8 cellular contexts compared by ENCODE assay signal in genomic region chr1:180953291-180953747, GRCh38. TPM values are rescaled to one million over a fixed set of nuclear protein-coding genes. Genes with fewer than 3 reads are reported as not detected.
DNase-seq lines count a peak whose midpoint lies in the region; ATAC-seq, FAIRE-seq and TF ChIP-seq lines count a peak whose summit lies in the region.

No MANE protein-coding gene starts in this region.

- no peak for TF ChIP-seq POLR2A in endothelial cell of umbilical vein (IDR thresholded peaks at IDR 0.05; ENCODE audit: low read depth, low read length)
- TF ChIP-seq POLR2A in sigmoid colon (IDR thresholded peaks at IDR 0.05) = no peak

- dilution Hi-C loops in endothelial cell of umbilical vein (cut with MboI; ENCODE audit: extremely low pct_ligation_motif_present, low sequenced_read_pairs) = no loop called here

- H3K4me1 ChIP-seq in endothelial cell of umbilical vein (ENCODE audit: control insufficient read depth, extremely low read depth, insufficient read depth, low read length) = peaks cover 6% of the 10 kb centered on the region
- peaks cover 0 to 21% (median 14%) of the 10 kb centered on the region in 4 donors for H3K4me1 ChIP-seq in sigmoid colon

- H3K4me2 ChIP-seq in endothelial cell of umbilical vein (ENCODE audit: insufficient read depth, low read length) = peak overlapping the region; percentile 78

- ATAC-seq in activated CD4-positive, CD25-positive, alpha-beta regulatory T cell treated with anti-CD3 and anti-CD28 coated beads, Interleukin-2, amount 50 U/mL, for 24 hours = no peak

- H2AFZ ChIP-seq in endothelial cell of umbilical vein (ENCODE audit: low read depth, low read length) = no peak overlapping the region

- peak overlapping the region; percentile 47 for H3K9ac ChIP-seq in endothelial cell of umbilical vein (replicated peaks; ENCODE audit: extremely low read depth, insufficient read depth, low read length)

- no TSS peak for BruUV-seq in endothelial cell of umbilical vein (replicated peaks; lab: Mats Ljungman, UMichigan)

- peak; percentile 58 for DNase-seq in GM10266 (ENCODE audit: extremely low spot score)
- DNase-seq in H7 = peak; percentile 46
- peak; percentile 66 for DNase-seq in NCI-H526 treated with DMSO at 0.1 percent for 48 hours (lab: John Stamatoyannopoulos, UW)
- DNase-seq in endothelial cell of umbilical vein (ENCODE audit: low read depth, low spot score) = no peak
- DNase-seq in sigmoid colon = peak; percentile 71
- DNase-seq in islet precursor cell = no peak
- no peak for DNase-seq in NCI-H774 (lab: John Stamatoyannopoulos, UW)

- no peaks in the 10 kb centered on the region for H4K20me1 ChIP-seq in endothelial cell of umbilical vein (replicated peaks; ENCODE audit: control insufficient read depth, extremely low read depth, insufficient read depth, low read length)

- peaks cover 4% of the 10 kb centered on the region for H3K36me3 ChIP-seq in H7 (replicated peaks; ENCODE audit: control insufficient read depth, insufficient read depth, low read length)
- H3K36me3 ChIP-seq in endothelial cell of umbilical vein (ENCODE audit: control insufficient read depth in 2 of 2, extremely low read depth in 1 of 2, insufficient read depth in 2 of 2, low read length in 2 of 2) = peaks cover 0 to 6% of the 10 kb centered on the region in 2 experiments
- H3K36me3 ChIP-seq in sigmoid colon = peaks cover 0 to 21% (median 4%) of the 10 kb centered on the region in 4 donors

- TF ChIP-seq CTCF in GM10266 (IDR thresholded peaks at IDR 0.05; ENCODE audit: control insufficient read depth, insufficient read depth, low read depth, missing control alignments) (no peak), endothelial cell of umbilical vein (IDR thresholded peaks at IDR 0.05; ENCODE audit: extremely low read depth in 1 of 2, insufficient read depth in 1 of 2, low read depth in 1 of 2, low read length in 2 of 2) (no peak), sigmoid colon (IDR thresholded peaks at IDR 0.05) (no peak)

- H3K4me3 ChIP-seq in H7 (ENCODE audit: insufficient read depth, low read depth, low read length) (no peak overlapping the region), endothelial cell of umbilical vein (replicated peaks in 1 of 3; ENCODE audit: insufficient read depth in 1 of 3, low read depth in 1 of 3, low read length in 3 of 3) (no peak overlapping the region), sigmoid colon (peak overlapping the region; percentile 48 to 65 (median 56))

- H3K9me1 ChIP-seq in endothelial cell of umbilical vein (replicated peaks; ENCODE audit: control insufficient read depth, extremely low read depth, insufficient read depth, low read length) = no peaks in the 10 kb centered on the region

- H3K27ac ChIP-seq in endothelial cell of umbilical vein (ENCODE audit: insufficient read depth, low read depth, low read length) (no peak overlapping the region), sigmoid colon (peak overlapping the region in 3 of 4 donors; percentile 54 to 78 (median 76))

- WGBS in sigmoid colon, 2 donors = 23 to 42% methylated on average over 16 of the region's 16 CpGs

- H3K27me3 ChIP-seq in H7 (ENCODE audit: control insufficient read depth, insufficient read depth, low read length) = no peaks in the 10 kb centered on the region; the same call in 1 of the 2 replicates
- no peaks in the 10 kb centered on the region for H3K27me3 ChIP-seq in endothelial cell of umbilical vein (ENCODE audit: control insufficient read depth in 2 of 2, insufficient read depth in 2 of 2, low read length in 2 of 2)
- no peaks in the 10 kb centered on the region for H3K27me3 ChIP-seq in sigmoid colon

- CTCF ChIA-PET in endothelial cell of umbilical vein (lab: Charles Lee) = interaction anchor here (2.4 kb wide), 1 partner anchor 8 kb away, joined by 8 read pairs; no protein-coding TSS in a partner anchor

- FAIRE-seq in endothelial cell of umbilical vein (lab: Jason Lieb, UNC) = no peak

- no peaks in the 10 kb centered on the region for H3K79me2 ChIP-seq in endothelial cell of umbilical vein (ENCODE audit: control insufficient read depth, insufficient read depth, low read length)

- intact Hi-C loops in endothelial cell of umbilical vein (cut with micrococcal nuclease) (loop anchor here (5.0 kb wide), 1 partner anchor 189 kb away; no protein-coding TSS in a partner anchor), sigmoid colon (cut with DNase I) (loop anchor here (5.0 kb wide), 2 partner anchors 41 to 189 kb away; partner anchors contain the start of gene KIAA1614)

- H3K9me3 ChIP-seq in endothelial cell of umbilical vein (replicated peaks; ENCODE audit: control insufficient read depth, insufficient read depth, low read length) (no peaks in the 10 kb centered on the region), sigmoid colon (no peaks in the 10 kb centered on the region)

- POLR2A ChIA-PET in endothelial cell of umbilical vein (lab: Charles Lee) = no interaction called here

- TF ChIP-seq EP300 in sigmoid colon (IDR thresholded peaks at IDR 0.05) = no peak

TF ChIP-seq in endothelial cell of umbilical vein, 7 proteins besides CTCF, POLR2A, EP300 and RAD21:
- TF ChIP-seq FOS (IDR thresholded peaks at IDR 0.05; ENCODE audit: borderline replicate concordance, insufficient read depth, low read length) (no peak), POLR2AphosphoS5 (IDR thresholded peaks at IDR 0.05; ENCODE audit: insufficient read depth, low read depth, low read length) (no peak), EZH2 (IDR thresholded peaks at IDR 0.05; ENCODE audit: borderline replicate concordance, low read depth, low read length, severe bottlenecking) (no peak), GATA2 (IDR thresholded peaks at IDR 0.05; ENCODE audit: insufficient read depth, insufficient read length, low read depth, low read length) (no peak), JUN (IDR thresholded peaks at IDR 0.05; ENCODE audit: borderline replicate concordance, insufficient read depth, insufficient read length, low read depth) (no peak), MYC (IDR thresholded peaks at IDR 0.05; ENCODE audit: low read depth, low read length) (no peak), MAX (IDR thresholded peaks at IDR 0.05; ENCODE audit: insufficient read depth, insufficient read length) (no peak)

RNA-seq across cellular contexts. Expression of gene KIAA1614, which starts 40.6 kb away (rescaled TPM):
- total RNA-seq in H7 (2014; rRNA removed; shearing (Covaris generic)) = 1.1 and 3.4 TPM in 2 replicates
- total RNA-seq in endothelial cell of umbilical vein (1.7 and 2.0 TPM in 2 replicates), sigmoid colon (10 to 100 TPM in 2 of 4 donors, 1 to 10 TPM in 2; 6.3 to 14.8 (median 10.5) TPM)
- polyA plus RNA-seq in endothelial cell of umbilical vein (1.0 and 1.5 TPM in 2 replicates), sigmoid colon (1 to 10 TPM; 1.2 to 2.0 (median 1.8) TPM)
- 0.71 and 0.90 TPM in 2 replicates for polyA plus RNA-seq in endothelial cell of umbilical vein (2011; cell fraction: cytosol; rRNA removed)
- polyA plus RNA-seq in endothelial cell of umbilical vein (2011; cell fraction: nucleus; rRNA removed) = 1.4 and 1.9 TPM in 2 replicates
- polyA plus RNA-seq in endothelial cell of umbilical vein (2012) = 0.70 and 2.2 TPM in 2 replicates
- polyA minus RNA-seq in endothelial cell of umbilical vein = 1.0 and 1.2 TPM in 2 replicates
- not detected for polyA minus RNA-seq in endothelial cell of umbilical vein (2011; cell fraction: cytosol; rRNA and poly(A)+ RNA removed)
- polyA minus RNA-seq in endothelial cell of umbilical vein (2011; cell fraction: nucleus; rRNA and poly(A)+ RNA removed) = 1.6 and 2.0 TPM in 2 replicates

Comparison
In these comparisons a context has a peak if more than half of its experiments do, and no peak if none do; other contexts are left out.
1. DNase-seq: peak in GM10266 (single experiment), H7 (single experiment), NCI-H526 treated with DMSO at 0.1 percent for 48 hours (single experiment) and sigmoid colon (single experiment); none in endothelial cell of umbilical vein (single experiment), islet precursor cell (single experiment) and NCI-H774 (single experiment).
2. H3K4me3 ChIP-seq: peak in sigmoid colon (4 of 4); none in H7 (single experiment) and endothelial cell of umbilical vein (0 of 3).